17 cellular contexts compared by ENCODE assay signal in genomic region chr7:74373536-74373935, GRCh38.
DNase-seq lines count a peak whose midpoint lies in the region; ATAC-seq, FAIRE-seq and TF ChIP-seq lines count a peak whose summit lies in the region.
"Had no signal": no experiment of that assay in that cellular context is flagged by ENCODE, and none has a peak within 500 bp of the region (broad histone marks: within the 10 kb centered on the region; RNA-seq: fewer than 3 reads in every experiment).

No MANE protein-coding gene starts in this region.

- POLR2A ChIA-PET in H1 (lab: Charles Lee; ENCODE audit: partially characterized antibody), result no interaction called here

- H4K8ac ChIP-seq in H1 (ENCODE audit: extremely low read depth, insufficient read depth, low read length), result no peak overlapping the region

- no peak overlapping the region for H3K14ac ChIP-seq in H1 (ENCODE audit: insufficient read length)

- peaks cover 3% of the 10 kb centered on the region for H3F3A ChIP-seq in neural progenitor cell (ENCODE audit: low read depth)

- peaks cover 2% of the 10 kb centered on the region for H3K27me3 Mint-ChIP-seq in neural progenitor cell (ENCODE audit: insufficient read depth, low read depth)

- FAIRE-seq in H1 (lab: Jason Lieb, UNC), result no peak
- FAIRE-seq: A549, D721Med had no signal

- WGBS in H1 (ENCODE audit: extremely low coverage in 1 of 2, insufficient coverage in 1 of 2, insufficient read length in 1 of 2, insufficient replicate concordance in 2 of 2, low coverage in 1 of 2, low lambda C conversion rate in 2 of 2, missing lambda C conversion rate in 1 of 2), 2 experiments, result 74% methylated on average over 3 of the region's 3 CpGs; no CpG with 5 or more reads in 1 of the 2 experiments
- 73 to 75% methylated on average over 3 of the region's 3 CpGs for WGBS in upper lobe of left lung, 2 donors
- 75% methylated on average over 3 of the region's 3 CpGs for WGBS in hepatocyte (ENCODE audit: low lambda C conversion rate, missing lambda C conversion rate)

- H3K27ac ChIP-seq in H1 (ENCODE audit: low read depth, low read length), result no peak overlapping the region
- no peak overlapping the region for H3K27ac ChIP-seq in neural progenitor cell
- peak overlapping the region; percentile 85 for H3K27ac ChIP-seq in vagina
- no peak overlapping the region for H3K27ac ChIP-seq in upper lobe of left lung
- no peak overlapping the region for H3K27ac ChIP-seq in hepatocyte
- H3K27ac ChIP-seq: A549, HL-60 had no signal

- H3K23ac ChIP-seq in H1 (ENCODE audit: insufficient read length), result no peak overlapping the region

- intact Hi-C loops in vagina (cut with DNase I), result no loop called here

- ATAC-seq in upper lobe of left lung (ENCODE audit: low FRiP score in 2 of 2), result no peak
- ATAC-seq: A549, Panc1 had no signal

- H3K4me1 ChIP-seq in H1 (replicated peaks in 1 of 4; ENCODE audit: control insufficient read depth in 3 of 4, insufficient read depth in 4 of 4, low read length in 3 of 4) (peaks cover 0 to 9% (median 4%) of the 10 kb centered on the region in 4 experiments; a peak in 4 of 7 replicates), neural progenitor cell (peaks cover 8% of the 10 kb centered on the region), vagina (peaks cover 21% of the 10 kb centered on the region), upper lobe of left lung (peaks cover 10 to 17% (median 14%) of the 10 kb centered on the region in 4 donors), hepatocyte (ENCODE audit: insufficient read depth) (peaks cover 16% of the 10 kb centered on the region)

- no peak overlapping the region for H2BK12ac ChIP-seq in H1 (ENCODE audit: low read depth, low read length)

- H3K4me3 ChIP-seq in H1 (ENCODE audit: extremely low read depth in 1 of 4, insufficient read depth in 2 of 4, low read depth in 3 of 4, low read length in 4 of 4) (no peak overlapping the region), neural progenitor cell (no peak overlapping the region), vagina (no peak overlapping the region), upper lobe of left lung (no peak overlapping the region), hepatocyte (no peak overlapping the region)
- H3K4me3 ChIP-seq: A549 had no signal

- TF ChIP-seq EP300 in H1 (IDR thresholded peaks at IDR 0.05; ENCODE audit: borderline replicate concordance in 1 of 2, low read depth in 2 of 2, low read length in 2 of 2) (no peak), upper lobe of left lung (IDR thresholded peaks at IDR 0.05) (no peak)

- no peaks in the 10 kb centered on the region for H3K9me2 ChIP-seq in hepatocyte (replicated peaks; ENCODE audit: insufficient read depth)

- no peak for TF ChIP-seq POLR2A in H1 (IDR thresholded peaks at IDR 0.05; ENCODE audit: control extremely low read depth in 1 of 2, low read depth in 2 of 2, low read length in 2 of 2)
- no peak for TF ChIP-seq POLR2A in vagina (IDR thresholded peaks at IDR 0.05)
- TF ChIP-seq POLR2A in upper lobe of left lung (IDR thresholded peaks at IDR 0.05), result no peak

- H3K27me3 ChIP-seq in H1 (replicated peaks in 1 of 4; ENCODE audit: control insufficient read depth in 3 of 4, extremely low read depth in 1 of 4, insufficient read depth in 3 of 4, low read length in 3 of 4) (no peaks in the 10 kb centered on the region; a peak in 1 of 7 replicates), neural progenitor cell (peaks cover 31% of the 10 kb centered on the region), vagina (no peaks in the 10 kb centered on the region), upper lobe of left lung (no peaks in the 10 kb centered on the region), hepatocyte (no peaks in the 10 kb centered on the region)

- H4K91ac ChIP-seq in H1 (replicated peaks; ENCODE audit: insufficient read length, low read length), result no peak overlapping the region

- no peak overlapping the region for H3K4ac ChIP-seq in H1 (replicated peaks; ENCODE audit: insufficient read length, low read depth, low read length)

- peak overlapping the region; percentile 28; the same call in 1 of the 2 replicates for H3K18ac ChIP-seq in H1 (ENCODE audit: extremely low read depth, low read length)

- peaks cover 9% of the 10 kb centered on the region for H3K36me3 Mint-ChIP-seq in neural progenitor cell

- no peak overlapping the region for H2BK120ac ChIP-seq in H1 (replicated peaks; ENCODE audit: low read depth, low read length)

- H3K79me1 ChIP-seq in H1 (ENCODE audit: low read depth, low read length), result no peaks in the 10 kb centered on the region

- H3K4me3 Mint-ChIP-seq in neural progenitor cell, result no peak overlapping the region
- H3K4me3 Mint-ChIP-seq: CD4-positive, alpha-beta T cell; HFFc6 had no signal

- H4K20me1 ChIP-seq in H1 (replicated peaks in 1 of 2; ENCODE audit: control insufficient read depth in 1 of 2, insufficient read depth in 2 of 2, low read length in 2 of 2), result no peaks in the 10 kb centered on the region
- peaks cover 9% of the 10 kb centered on the region for H4K20me1 ChIP-seq in neural progenitor cell (ENCODE audit: low read depth)
- H4K20me1 ChIP-seq in hepatocyte (ENCODE audit: insufficient read depth, poor library complexity, severe bottlenecking), result no peaks in the 10 kb centered on the region

- H3K27ac Mint-ChIP-seq in neural progenitor cell, result peak overlapping the region; percentile 25
- H3K27ac Mint-ChIP-seq: CD4-positive, alpha-beta T cell; HFFc6 had no signal

- H3K23me2 ChIP-seq in H1 (ENCODE audit: low read depth, low read length), result peaks cover 7% of the 10 kb centered on the region; the same call in 1 of the 2 replicates

- TF ChIP-seq CTCF in H1 (IDR thresholded peaks at IDR 0.05; ENCODE audit: control extremely low read depth in 1 of 3, insufficient read depth in 1 of 3, low read depth in 1 of 3, low read length in 3 of 3) (no peak), neural progenitor cell (IDR thresholded peaks at IDR 0.05) (no peak), vagina (IDR thresholded peaks at IDR 0.05) (no peak), upper lobe of left lung (IDR thresholded peaks at IDR 0.05) (no peak), hepatocyte (IDR thresholded peaks at IDR 0.05; ENCODE audit: poor library complexity) (no peak)

- H2AFZ ChIP-seq in H1 (ENCODE audit: low read length) (no peak overlapping the region), neural progenitor cell (replicated peaks) (no peak overlapping the region), hepatocyte (no peak overlapping the region)

- H3K9me3 ChIP-seq in H1 (ENCODE audit: insufficient read depth in 2 of 2, low read depth in 1 of 2, low read length in 1 of 2), result no peaks in the 10 kb centered on the region
- H3K9me3 ChIP-seq in neural progenitor cell (ENCODE audit: low read depth), result no peaks in the 10 kb centered on the region
- H3K9me3 ChIP-seq in vagina, result no peaks in the 10 kb centered on the region
- H3K9me3 ChIP-seq in upper lobe of left lung, result no peaks in the 10 kb centered on the region
- no peaks in the 10 kb centered on the region for H3K9me3 ChIP-seq in hepatocyte (ENCODE audit: low read depth)
- H3K9me3 ChIP-seq: A549 had no signal

- H3K4me1 Mint-ChIP-seq in neural progenitor cell, result peaks cover 24% of the 10 kb centered on the region

- H3K4me2 ChIP-seq in H1 (ENCODE audit: insufficient read depth in 1 of 2, low read depth in 2 of 2, low read length in 2 of 2), result peak overlapping the region in 1 of 2 experiments; percentile 64; a peak in 1 of 4 replicates
- no peak overlapping the region for H3K4me2 ChIP-seq in neural progenitor cell
- no peak overlapping the region for H3K4me2 ChIP-seq in hepatocyte
- H3K4me2 ChIP-seq: A549 had no signal

- peak overlapping the region; percentile 29; the same call in 1 of the 2 replicates for H2BK15ac ChIP-seq in H1 (ENCODE audit: low read length)

- no peaks in the 10 kb centered on the region for H3K79me2 ChIP-seq in H1 (ENCODE audit: control insufficient read depth in 1 of 2, insufficient read depth in 2 of 2, low read length in 2 of 2)
- no peaks in the 10 kb centered on the region for H3K79me2 ChIP-seq in neural progenitor cell (ENCODE audit: low read depth)
- H3K79me2 ChIP-seq in hepatocyte, result no peaks in the 10 kb centered on the region

- H3K36me3 ChIP-seq in H1 (ENCODE audit: control insufficient read depth in 2 of 4, insufficient read depth in 4 of 4, low read length in 3 of 4), result peaks cover 0 to 11% (median 3%) of the 10 kb centered on the region in 4 experiments; a peak in 2 of 8 replicates
- H3K36me3 ChIP-seq in neural progenitor cell, result no peaks in the 10 kb centered on the region
- H3K36me3 ChIP-seq in vagina, result peaks cover 0 to 18% of the 10 kb centered on the region in 2 donors
- peaks cover 0 to 18% (median 4%) of the 10 kb centered on the region in 4 donors for H3K36me3 ChIP-seq in upper lobe of left lung
- no peaks in the 10 kb centered on the region for H3K36me3 ChIP-seq in hepatocyte (replicated peaks; ENCODE audit: insufficient read depth, low read depth)

- H2AK5ac ChIP-seq in H1 (ENCODE audit: low read depth, low read length), result no peak overlapping the region

- H3K56ac ChIP-seq in H1 (replicated peaks; ENCODE audit: insufficient read length, low read depth, low read length), result no peak overlapping the region

- no peak overlapping the region; a peak in 1 of 7 replicates for H3K9ac ChIP-seq in H1 (replicated peaks in 1 of 4; ENCODE audit: extremely low read depth in 1 of 4, low read depth in 3 of 4, low read length in 3 of 4)
- H3K9ac ChIP-seq in neural progenitor cell, result no peak overlapping the region

- H4K5ac ChIP-seq in H1 (ENCODE audit: insufficient read length, low read depth, low read length), result no peak overlapping the region

- DNase-seq in NCI-H2107 treated with DMSO at 0.1 percent for 48 hours (lab: John Stamatoyannopoulos, UW; ENCODE audit: unreplicated experiment) (peak; percentile 27), NCI-H2107 (lab: John Stamatoyannopoulos, UW) (no peak), H1 (ENCODE audit: low read depth in 1 of 2, low spot score in 2 of 2) (no peak), neural progenitor cell (ENCODE audit: low spot score) (no peak), vagina (ENCODE audit: extremely low spot score in 2 of 2) (no peak), middle frontal gyrus (ENCODE audit: extremely low spot score, low spot score) (no peak), upper lobe of left lung (no peak), hepatocyte (ENCODE audit: low spot score) (no peak)
- DNase-seq: CD4-positive, alpha-beta T cell; HFFc6; NCI-H446; NCI-H82; SHP77 had no signal

- no peak for TF ChIP-seq RAD21 in H1 (IDR thresholded peaks at IDR 0.05 in 1 of 2, conservative IDR thresholded peaks at IDR 0.05 in 1 of 2; ENCODE audit: low read depth in 2 of 2, low read length in 2 of 2)

- H2BK5ac ChIP-seq in H1 (ENCODE audit: low read depth, low read length), result no peak overlapping the region

- CTCF ChIA-PET in H1 (lab: Charles Lee; ENCODE audit: partially characterized antibody), result interaction anchor here (1.0 to 1.4 kb wide), 4 partner anchors 28 to 167 kb away, joined by 3 to 6 read pairs (median 4); no protein-coding TSS in a partner anchor

- H3K9me3 Mint-ChIP-seq in neural progenitor cell, result no peaks in the 10 kb centered on the region
- H3K9me3 Mint-ChIP-seq: CD4-positive, alpha-beta T cell; HFFc6 had no signal

- H2BK20ac ChIP-seq in H1 (ENCODE audit: low read length), result no peak overlapping the region

TF ChIP-seq in H1, 55 proteins besides CTCF, POLR2A, EP300 and RAD21 (continues in another document):
- TF ChIP-seq SRF (IDR thresholded peaks at IDR 0.05; ENCODE audit: low read depth, low read length), result no peak
- TF ChIP-seq KDM5A (IDR thresholded peaks at IDR 0.05; ENCODE audit: low read length), result no peak
- no peak for TF ChIP-seq PHF8 (conservative IDR thresholded peaks at IDR 0.05; ENCODE audit: low read depth, low read length)
- TF ChIP-seq YY1 (IDR thresholded peaks at IDR 0.05; ENCODE audit: low read depth, low read length), result no peak
